Comparison of ENCODE assay signal across 8 cellular contexts in genomic region chr1:64675718-64676345, GRCh38.
A peak's percentile ranks its signal among the peaks of the same experiment; 100 is the strongest.
DNase-seq lines count a peak whose midpoint lies in the region; ATAC-seq, FAIRE-seq and TF ChIP-seq lines count a peak whose summit lies in the region.

No MANE protein-coding gene starts in this region.

- intact Hi-C loops in transverse colon (cut with DNase I; ENCODE audit: low total_unique reads), result loop anchor here (5.0 kb wide), 1 partner anchor 409 kb away; no protein-coding TSS in a partner anchor

- peak; percentile 74 for FAIRE-seq in RCC 7860 (lab: Jason Lieb, UNC)

- TF ChIP-seq CTCF in fibroblast of pulmonary artery (IDR thresholded peaks at IDR 0.05; ENCODE audit: low read length, missing control alignments), result peak; percentile 67
- TF ChIP-seq CTCF in transverse colon (IDR thresholded peaks at IDR 0.05), result peak; percentile 32 to 69 (median 60)

- H3K27ac ChIP-seq in transverse colon (no peak overlapping the region), caudate nucleus (ENCODE audit: low read depth, low read length) (no peak overlapping the region)

- no peaks in the 10 kb centered on the region for H3K4me1 ChIP-seq in transverse colon

- no peaks in the 10 kb centered on the region for H3K36me3 ChIP-seq in transverse colon

- no peak for TF ChIP-seq EP300 in transverse colon (IDR thresholded peaks at IDR 0.05; ENCODE audit: low read depth)

- no peak overlapping the region for H3K4me3 ChIP-seq in fibroblast of pulmonary artery (replicated peaks; ENCODE audit: low read depth, low read length)
- H3K4me3 ChIP-seq in transverse colon, result no peak overlapping the region

- 60 to 61% methylated on average over 4 of the region's 4 CpGs for WGBS in transverse colon (ENCODE audit: low coverage in 1 of 2), 2 donors

- peak; percentile 11 for DNase-seq in A172 (ENCODE audit: low spot score)
- DNase-seq in RCC 7860 (ENCODE audit: low spot score), result peak; percentile 24
- peak; percentile 54 for DNase-seq in fibroblast of pulmonary artery (ENCODE audit: low read depth)
- DNase-seq in transverse colon, result no peak
- no peak for DNase-seq in foreskin melanocyte
- no peak for DNase-seq in T1000 (lab: John Stamatoyannopoulos, UW)
- DNase-seq in caudate nucleus (lab: John Stamatoyannopoulos, UW), result no peak

- no peaks in the 10 kb centered on the region for H3K9me3 ChIP-seq in transverse colon

- peak; percentile 64 for ATAC-seq in GM18517 (IDR thresholded peaks at IDR 0.05; ENCODE audit: unreplicated experiment)

- in situ Hi-C loops in transverse colon (cut with MboI; ENCODE audit: low pct_ligation_motif_present in 1 of 4, low pct_unique_long_range_greater_than_20kb in 1 of 4, low sequenced_read_pairs in 3 of 4), result loop anchor here in 3 of 4 donors (10.0 to 25.0 kb wide), 2 partner anchors 411 to 414 kb away; no protein-coding TSS in a partner anchor

- no peaks in the 10 kb centered on the region for H3K27me3 ChIP-seq in transverse colon

- TF ChIP-seq POLR2A in transverse colon (IDR thresholded peaks at IDR 0.05), result no peak

Comparison
In these comparisons a context has a peak if more than half of its experiments do, and no peak if none do; other contexts are left out.
1. DNase-seq: peak in A172 (single experiment), RCC 7860 (single experiment) and fibroblast of pulmonary artery (single experiment); none in transverse colon (single experiment), foreskin melanocyte (single experiment), T1000 (single experiment) and caudate nucleus (0 of 61).